Comparison of ENCODE assay signal across 10 cellular contexts in genomic region chr18:77066101-77066500, GRCh38.
A peak's percentile ranks its signal among the peaks of the same experiment; 100 is the strongest.
DNase-seq lines count a peak whose midpoint lies in the region; ATAC-seq and TF ChIP-seq lines count a peak whose summit lies in the region.
"Had no signal": no experiment of that assay in that cellular context is flagged by ENCODE, and none has a peak within 500 bp of the region (broad histone marks: within the 10 kb centered on the region; RNA-seq: fewer than 3 reads in every experiment).

No MANE protein-coding gene starts in this region.

- TF ChIP-seq POLR2A in esophagus squamous epithelium (IDR thresholded peaks at IDR 0.05), result no peak

- H3K4me3 Mint-ChIP-seq in activated CD4-positive, alpha-beta T cell treated with anti-CD3 and anti-CD28 coated beads for 36 hours, result no peak overlapping the region
- peak overlapping the region; percentile 12 to 44 for H3K4me3 Mint-ChIP-seq in stimulated activated naive CD8-positive, alpha-beta T cell treated with anti-CD3 and anti-CD28 coated beads, Interleukin-15, amount 100 ng/mL, for 72 hours

- H3K4me1 ChIP-seq in RWPE2 (ENCODE audit: insufficient read depth, poor library complexity, severe bottlenecking) (peaks cover 63% of the 10 kb centered on the region), esophagus squamous epithelium (peaks cover 47 to 87% (median 60%) of the 10 kb centered on the region in 3 donors)

- no peaks in the 10 kb centered on the region for H3K9me3 Mint-ChIP-seq in activated CD4-positive, alpha-beta T cell treated with anti-CD3 and anti-CD28 coated beads for 36 hours (ENCODE audit: low read depth)
- H3K9me3 Mint-ChIP-seq in stimulated activated naive CD8-positive, alpha-beta T cell treated with anti-CD3 and anti-CD28 coated beads, Interleukin-15, amount 100 ng/mL, for 72 hours, result no peaks in the 10 kb centered on the region

- POLR2A ChIA-PET in activated CD4-positive, alpha-beta T cell treated with anti-CD3 and anti-CD28 coated beads for 36 hours (lab: Charles Lee), result interaction anchor here (1.7 kb wide), 1 partner anchor 12 kb away, joined by 20 read pairs; no protein-coding TSS in a partner anchor

- WGBS in esophagus squamous epithelium, 2 donors, result 88 to 96% methylated on average over 9 of the region's 9 CpGs

- H3K4me3 ChIP-seq in RWPE2 (ENCODE audit: severe bottlenecking), result no peak overlapping the region
- H3K4me3 ChIP-seq in esophagus squamous epithelium, result no peak overlapping the region
- H3K4me3 ChIP-seq: testis had no signal

- intact Hi-C loops in activated CD4-positive, alpha-beta T cell treated with anti-CD3 and anti-CD28 coated beads for 36 hours (cut with DNase I, micrococcal nuclease), result loop anchor here (5.0 to 10.0 kb wide), 2 partner anchors 574 to 691 kb away; no protein-coding TSS in a partner anchor
- intact Hi-C loops in esophagus squamous epithelium (cut with DNase I), result loop anchor here (10.0 kb wide), 1 partner anchor 69 kb away; the partner anchor contains the start of gene MBP

- CTCF ChIA-PET in activated CD4-positive, alpha-beta T cell treated with anti-CD3 and anti-CD28 coated beads for 36 hours (lab: Charles Lee), result interaction anchor here (0.8 to 6.3 kb wide), 7 partner anchors 10 to 145 kb away, joined by 3 to 42 read pairs (median 5); no protein-coding TSS in a partner anchor

- H3K27me3 Mint-ChIP-seq in activated CD4-positive, alpha-beta T cell treated with anti-CD3 and anti-CD28 coated beads for 36 hours, result no peaks in the 10 kb centered on the region
- H3K27me3 Mint-ChIP-seq in stimulated activated naive CD8-positive, alpha-beta T cell treated with anti-CD3 and anti-CD28 coated beads, Interleukin-15, amount 100 ng/mL, for 72 hours, result no peaks in the 10 kb centered on the region

- no peak for TF ChIP-seq CTCF in RWPE2 (IDR thresholded peaks at IDR 0.05; ENCODE audit: poor library complexity, severe bottlenecking)
- TF ChIP-seq CTCF in esophagus squamous epithelium (IDR thresholded peaks at IDR 0.05), result no peak

- H3K36me3 ChIP-seq in RWPE2 (ENCODE audit: low read depth) (peaks cover 29% of the 10 kb centered on the region), esophagus squamous epithelium (peaks cover 0 to 26% (median 4%) of the 10 kb centered on the region in 3 donors)

- H3K27ac ChIP-seq in RWPE2 (ENCODE audit: poor library complexity, severe bottlenecking) (peak overlapping the region; percentile 79), esophagus squamous epithelium (peak overlapping the region; percentile 77 to 89 (median 84))
- H3K27ac ChIP-seq: KMS-11, testis had no signal

- H3K27me3 ChIP-seq in RWPE2 (ENCODE audit: insufficient read depth, poor library complexity, severe bottlenecking) (no peaks in the 10 kb centered on the region), esophagus squamous epithelium (no peaks in the 10 kb centered on the region)
- H3K27me3 ChIP-seq: testis had no signal

- DNase-seq in activated CD4-positive, alpha-beta T cell treated with anti-CD3 and anti-CD28 coated beads for 36 hours, result no peak
- no peak for DNase-seq in activated CD4-positive, alpha-beta T cell treated with anti-CD3 and anti-CD28 coated beads, Interleukin-2, amount 50 U/mL, for 48 hours
- no peak for DNase-seq in RWPE2 (ENCODE audit: low spot score)
- no peak for DNase-seq in esophagus squamous epithelium (lab: John Stamatoyannopoulos, UW)
- DNase-seq in stimulated activated naive CD8-positive, alpha-beta T cell treated with anti-CD3 and anti-CD28 coated beads, Interleukin-15, amount 100 ng/mL, for 72 hours, result no peak
- DNase-seq in activated gamma-delta T cell (lab: John Stamatoyannopoulos, UW), result no peak
- no peak for DNase-seq in SHP77 treated with DMSO at 0.1 percent for 48 hours (lab: John Stamatoyannopoulos, UW)
- DNase-seq: testis had no signal

- ATAC-seq in activated CD4-positive, alpha-beta T cell treated with anti-CD3 and anti-CD28 coated beads for 36 hours, result no peak
- ATAC-seq in RWPE2 (ENCODE audit: low read depth) (no peak), HG02642 (IDR thresholded peaks at IDR 0.05; ENCODE audit: poor library complexity, unreplicated experiment) (no peak)
- ATAC-seq in stimulated activated naive CD8-positive, alpha-beta T cell treated with anti-CD3 and anti-CD28 coated beads, Interleukin-15, amount 100 ng/mL, for 72 hours, result no peak

- no peaks in the 10 kb centered on the region for H3K9me3 ChIP-seq in RWPE2 (ENCODE audit: severe bottlenecking)
- H3K9me3 ChIP-seq in esophagus squamous epithelium, result no peaks in the 10 kb centered on the region
- H3K9me3 ChIP-seq: testis had no signal

- peak overlapping the region; percentile 94 for H3K27ac Mint-ChIP-seq in activated CD4-positive, alpha-beta T cell treated with anti-CD3 and anti-CD28 coated beads for 36 hours
- H3K27ac Mint-ChIP-seq in stimulated activated naive CD8-positive, alpha-beta T cell treated with anti-CD3 and anti-CD28 coated beads, Interleukin-15, amount 100 ng/mL, for 72 hours, result peak overlapping the region in 1 of 2 donors; percentile 92

- peaks cover 65% of the 10 kb centered on the region for H3K36me3 Mint-ChIP-seq in activated CD4-positive, alpha-beta T cell treated with anti-CD3 and anti-CD28 coated beads for 36 hours (ENCODE audit: low read depth)

- peaks cover 100% of the 10 kb centered on the region for H3K4me1 Mint-ChIP-seq in activated CD4-positive, alpha-beta T cell treated with anti-CD3 and anti-CD28 coated beads for 36 hours
- peaks cover 100% of the 10 kb centered on the region for H3K4me1 Mint-ChIP-seq in stimulated activated naive CD8-positive, alpha-beta T cell treated with anti-CD3 and anti-CD28 coated beads, Interleukin-15, amount 100 ng/mL, for 72 hours
